Comparison of ENCODE assay signal across 27 cellular contexts in the genomic region with DNA sequence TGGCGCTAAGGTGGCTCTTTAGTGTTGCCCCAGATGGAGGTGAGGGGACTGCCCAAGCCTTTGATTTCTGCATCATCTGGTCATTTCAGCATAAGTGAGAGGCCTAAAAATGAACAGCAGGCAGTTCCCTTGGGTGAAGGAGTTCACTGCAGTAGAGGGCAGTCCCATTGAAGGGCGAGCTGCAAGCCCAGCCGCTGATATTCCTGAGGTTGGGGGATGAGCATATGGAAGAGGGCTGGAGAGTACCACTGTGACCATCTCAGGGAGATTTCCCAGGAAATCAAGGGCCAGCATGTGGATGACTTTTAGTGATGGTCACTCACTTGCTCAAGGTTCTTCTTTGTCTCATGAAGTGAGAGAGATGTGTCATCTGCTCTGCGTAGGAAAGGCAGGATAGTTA.
"Had no signal": no experiment of that assay in that cellular context is flagged by ENCODE, and none has a peak within 500 bp of the region (broad histone marks: within the 10 kb centered on the region; RNA-seq: fewer than 3 reads in every experiment).

No MANE protein-coding gene starts in this region.

- H3K4me3 Mint-ChIP-seq: activated CD4-positive, alpha-beta memory T cell treated with anti-CD3 and anti-CD28 coated beads for 36 hours; activated CD4-positive, alpha-beta T cell treated with anti-CD3 and anti-CD28 coated beads, Interleukin-2, amount 10 ng/mL, durations not matched to agents 24 days and 14 days; activated naive CD8-positive, alpha-beta T cell treated with anti-CD3 and anti-CD28 coated beads for 36 hours; activated T-cell treated with anti-CD3 and anti-CD28 coated beads, Interleukin-2, amount 50 U/mL, for 4 hours; WTC11 had no signal

- H3K27ac ChIP-seq: Peyer's patch, RWPE1, SJCRH30 had no signal

- H3K36me3 ChIP-seq: Peyer's patch, SJCRH30 had no signal

- H3K4me2 ChIP-seq: SK-N-SH had no signal

- H3K27ac Mint-ChIP-seq: activated CD4-positive, alpha-beta T cell treated with anti-CD3 and anti-CD28 coated beads, Interleukin-2, amount 10 ng/mL, durations not matched to agents 24 days and 14 days; activated naive CD8-positive, alpha-beta T cell treated with anti-CD3 and anti-CD28 coated beads for 36 hours had no signal

- H3K9me3 ChIP-seq: Peyer's patch, SJCRH30, SK-N-SH had no signal

- H3K9me3 Mint-ChIP-seq: activated CD4-positive, alpha-beta memory T cell treated with anti-CD3 and anti-CD28 coated beads for 36 hours; activated naive CD8-positive, alpha-beta T cell treated with anti-CD3 and anti-CD28 coated beads for 36 hours; activated T-cell treated with anti-CD3 and anti-CD28 coated beads, Interleukin-2, amount 50 U/mL, for 4 hours had no signal

- H3K27me3 ChIP-seq: Peyer's patch, SJCRH30 had no signal

- H3K4me3 ChIP-seq: Peyer's patch, SJCRH30 had no signal

- DNase-seq: activated CD4-positive, alpha-beta memory T cell treated with anti-CD3 and anti-CD28 coated beads for 36 hours; activated CD4-positive, alpha-beta T cell treated with anti-CD3 and anti-CD28 coated beads for 1 hour; activated CD4-positive, alpha-beta T cell treated with anti-CD3 and anti-CD28 coated beads, Interleukin-2, amount 10 ng/mL, durations not matched to agents 24 days and 14 days; activated CD8-positive, alpha-beta memory T cell treated with anti-CD3 and anti-CD28 coated beads for 24 hours; activated effector memory CD4-positive, alpha-beta T cell treated with anti-CD3 and anti-CD28 coated beads, Interleukin-2, amount 50 U/mL, for 16 hours; activated naive CD4-positive, alpha-beta T cell treated with Interleukin-2 at 50 U/mL for 16 hours; activated naive CD8-positive, alpha-beta T cell treated with anti-CD3 and anti-CD28 coated beads for 36 hours; activated T-cell treated with anti-CD3 and anti-CD28 coated beads, Interleukin-2, amount 50 U/mL, for 4 hours; cerebellar nuclear complex; KG1; MM.1S; NCI-H1105; NCI-H1436; NCI-H1694 treated with DMSO at 0.1 percent for 48 hours; NCI-H2029 treated with DMSO at 0.1 percent for 48 hours; NCI-H345; NCI-H510A; NCI-H526 treated with DMSO at 0.1 percent for 48 hours; NCI-H82; NK-92 treated with Interleukin-12 subunit alpha and Interleukin-12 subunit beta, amount 100 ng/mL, for 24 hours; OCI-M1; Right ventricle myocardium superior; SJCRH30; SK-N-SH had no signal

- H3K9ac ChIP-seq: SK-N-SH had no signal

- H3K36me3 Mint-ChIP-seq: activated naive CD8-positive, alpha-beta T cell treated with anti-CD3 and anti-CD28 coated beads for 36 hours; WTC11 had no signal

- ATAC-seq: activated T-cell treated with anti-CD3 and anti-CD28 coated beads, Interleukin-2, amount 50 U/mL, for 4 hours; WTC11 had no signal
